ENCODE assay signal across 21 cellular contexts in genomic region chr3:77134801-77135200, GRCh38.
A peak's percentile ranks its signal among the peaks of the same experiment; 100 is the strongest.
DNase-seq lines count a peak whose midpoint lies in the region; ATAC-seq and TF ChIP-seq lines count a peak whose summit lies in the region.
"Had no signal": no experiment of that assay in that cellular context is flagged by ENCODE, and none has a peak within 500 bp of the region (broad histone marks: within the 10 kb centered on the region; RNA-seq: fewer than 3 reads in every experiment).

No MANE protein-coding gene starts in this region.

- TF ChIP-seq CTCF in glutamatergic neuron (IDR thresholded peaks at IDR 0.05; ENCODE audit: partially characterized antibody, unreplicated experiment): no peak
- TF ChIP-seq CTCF in type B pancreatic cell (conservative IDR thresholded peaks at IDR 0.05): no peak

- H3K27ac Mint-ChIP-seq in glutamatergic neuron (ENCODE audit: unreplicated experiment) (peak overlapping the region; percentile 93), type B pancreatic cell (no peak overlapping the region)
- H3K27ac Mint-ChIP-seq in activated CD4-positive, alpha-beta T cell treated with anti-CD3 and anti-CD28 coated beads, Interleukin-2, amount 10 ng/mL, durations not matched to agents 24 days and 14 days: no peak overlapping the region
- H3K27ac Mint-ChIP-seq: B cell; CD4-positive, alpha-beta T cell; T-helper 1 cell treated with Interleukin-12 subunit alpha and Interleukin-12 subunit beta and Interleukin-4 antibody, amounts not matched to agents 30 μg/mL and 1 μg/mL, for 36 hours had no signal

- no peak for ATAC-seq in right cardiac atrium
- ATAC-seq: Panc1, Right ventricle myocardium inferior had no signal

- H3K27me3 ChIP-seq in right cardiac atrium (ENCODE audit: control insufficient read depth, insufficient read depth): no peaks in the 10 kb centered on the region

- no peaks in the 10 kb centered on the region for H3K4me1 ChIP-seq in right cardiac atrium (ENCODE audit: control insufficient read depth, insufficient read depth, low read length)

- intact Hi-C loops in right cardiac atrium (cut with DNase I): no loop called here
- intact Hi-C loops in activated CD4-positive, alpha-beta T cell treated with anti-CD3 and anti-CD28 coated beads, Interleukin-2, amount 10 ng/mL, durations not matched to agents 24 days and 14 days (cut with micrococcal nuclease): no loop called here

- H3K36me3 Mint-ChIP-seq in glutamatergic neuron (ENCODE audit: unreplicated experiment) (no peaks in the 10 kb centered on the region), type B pancreatic cell (no peaks in the 10 kb centered on the region)
- no peaks in the 10 kb centered on the region for H3K36me3 Mint-ChIP-seq in activated CD4-positive, alpha-beta T cell treated with anti-CD3 and anti-CD28 coated beads, Interleukin-2, amount 10 ng/mL, durations not matched to agents 24 days and 14 days (ENCODE audit: low read depth)

- H3K27ac ChIP-seq in right cardiac atrium (ENCODE audit: low read length): no peak overlapping the region
- H3K27ac ChIP-seq: 22Rv1 had no signal

- peaks cover 5% of the 10 kb centered on the region for H3K27me3 Mint-ChIP-seq in glutamatergic neuron (ENCODE audit: unreplicated experiment)
- H3K27me3 Mint-ChIP-seq in type B pancreatic cell: peaks cover 5% of the 10 kb centered on the region
- no peaks in the 10 kb centered on the region for H3K27me3 Mint-ChIP-seq in activated CD4-positive, alpha-beta T cell treated with anti-CD3 and anti-CD28 coated beads, Interleukin-2, amount 10 ng/mL, durations not matched to agents 24 days and 14 days
- H3K27me3 Mint-ChIP-seq: B cell; CD4-positive, alpha-beta T cell had no signal

- DNase-seq in NCI-H1417 (lab: John Stamatoyannopoulos, UW) (peak in 2 of 3 experiments; percentile 17 to 69), NCI-H1417 treated with DMSO at 0.1 percent for 48 hours (lab: John Stamatoyannopoulos, UW) (no peak), NCI-H82 (lab: John Stamatoyannopoulos, UW) (peak; percentile 71), glutamatergic neuron (peak; percentile 36), type B pancreatic cell (ENCODE audit: extremely low spot score, unreplicated experiment) (no peak), right cardiac atrium (no peak), GF-D8 (lab: John Stamatoyannopoulos, UW) (no peak)
- DNase-seq in activated CD4-positive, alpha-beta T cell treated with anti-CD3 and anti-CD28 coated beads, Interleukin-2, amount 10 ng/mL, durations not matched to agents 24 days and 14 days: no peak
- DNase-seq: Calu3; CD4-positive, alpha-beta T cell; DMS79; HCEC 1CT; IMR-90; Kasumi-1; NCI-H1105; NCI-H2029 had no signal

- WGBS in right cardiac atrium: 41% methylated on average over 13 of the region's 13 CpGs

- peaks cover 6% of the 10 kb centered on the region for H3K9me3 Mint-ChIP-seq in glutamatergic neuron (ENCODE audit: unreplicated experiment)
- no peaks in the 10 kb centered on the region for H3K9me3 Mint-ChIP-seq in type B pancreatic cell
- H3K9me3 Mint-ChIP-seq in activated CD4-positive, alpha-beta T cell treated with anti-CD3 and anti-CD28 coated beads, Interleukin-2, amount 10 ng/mL, durations not matched to agents 24 days and 14 days: no peaks in the 10 kb centered on the region
- H3K9me3 Mint-ChIP-seq: CD4-positive, alpha-beta T cell; T-helper 1 cell treated with Interleukin-12 subunit alpha and Interleukin-12 subunit beta and Interleukin-4 antibody, amounts not matched to agents 30 μg/mL and 1 μg/mL, for 36 hours had no signal

- peak overlapping the region; percentile 64 for H3K4me3 Mint-ChIP-seq in glutamatergic neuron (ENCODE audit: unreplicated experiment)
- peak overlapping the region; percentile 45 for H3K4me3 Mint-ChIP-seq in type B pancreatic cell
- no peak overlapping the region for H3K4me3 Mint-ChIP-seq in activated CD4-positive, alpha-beta T cell treated with anti-CD3 and anti-CD28 coated beads, Interleukin-2, amount 10 ng/mL, durations not matched to agents 24 days and 14 days
- H3K4me3 Mint-ChIP-seq: B cell; CD4-positive, alpha-beta T cell; T-helper 1 cell treated with Interleukin-12 subunit alpha and Interleukin-12 subunit beta and Interleukin-4 antibody, amounts not matched to agents 30 μg/mL and 1 μg/mL, for 36 hours had no signal

- no peak overlapping the region for H3K4me3 ChIP-seq in right cardiac atrium (ENCODE audit: low read length)

- H3K9me3 ChIP-seq in right cardiac atrium (ENCODE audit: control insufficient read depth, low read length): no peaks in the 10 kb centered on the region

- peaks cover 35% of the 10 kb centered on the region for H3K4me1 Mint-ChIP-seq in glutamatergic neuron (ENCODE audit: low read depth, unreplicated experiment)
- peaks cover 7% of the 10 kb centered on the region for H3K4me1 Mint-ChIP-seq in type B pancreatic cell (ENCODE audit: unreplicated experiment)
- H3K4me1 Mint-ChIP-seq in activated CD4-positive, alpha-beta T cell treated with anti-CD3 and anti-CD28 coated beads, Interleukin-2, amount 10 ng/mL, durations not matched to agents 24 days and 14 days: no peaks in the 10 kb centered on the region
- H3K4me1 Mint-ChIP-seq: B cell had no signal

Comparison
In these comparisons a context has a peak if more than half of its experiments do, and no peak if none do; other contexts are left out.
1. DNase-seq: peak in NCI-H1417 (2 of 3), NCI-H82 (single experiment) and glutamatergic neuron (single experiment); none in NCI-H1417 treated with DMSO at 0.1 percent for 48 hours (single experiment), type B pancreatic cell (single experiment), right cardiac atrium (0 of 3), activated CD4-positive, alpha-beta T cell treated with anti-CD3 and anti-CD28 coated beads, Interleukin-2, amount 10 ng/mL, durations not matched to agents 24 days and 14 days (single experiment) and GF-D8 (single experiment).